In genomic region chr17:78601577-78602190, GRCh38 we compare ENCODE assay signal across 22 cellular contexts. TPM values are rescaled to one million over a fixed set of nuclear protein-coding genes. Genes with fewer than 3 reads are reported as not detected.
A peak's percentile ranks its signal among the peaks of the same experiment; 100 is the strongest.
DNase-seq lines count a peak whose midpoint lies in the region; ATAC-seq, FAIRE-seq and TF ChIP-seq lines count a peak whose summit lies in the region.
"Had no signal": no experiment of that assay in that cellular context is flagged by ENCODE, and none has a peak within 500 bp of the region (broad histone marks: within the 10 kb centered on the region; RNA-seq: fewer than 3 reads in every experiment).

No MANE protein-coding gene starts in this region.

- POLR2A ChIA-PET in HCT116 (lab: Charles Lee) (no interaction called here), WTC11 (lab: Charles Lee) (no interaction called here)

- no peaks in the 10 kb centered on the region for H3K9me2 ChIP-seq in HCT116 (ENCODE audit: insufficient read depth)

- no peaks in the 10 kb centered on the region for H3K9me3 Mint-ChIP-seq in WTC11
- H3K9me3 Mint-ChIP-seq: H9, IgD-negative memory B cell had no signal

- H3K27me3 ChIP-seq in HCT116 (ENCODE audit: insufficient read depth, low read length) (no peaks in the 10 kb centered on the region; the same call in 1 of the 2 replicates), stomach smooth muscle (ENCODE audit: control insufficient read depth in 1 of 2, insufficient read depth in 2 of 2, low read length in 2 of 2) (no peaks in the 10 kb centered on the region)

- no peaks in the 10 kb centered on the region for H4K20me1 ChIP-seq in HCT116 (ENCODE audit: insufficient read depth)

- TF ChIP-seq CTCF in HCT116 (IDR thresholded peaks at IDR 0.05 in 2 of 3, conservative IDR thresholded peaks at IDR 0.05 in 1 of 3; ENCODE audit: borderline replicate concordance in 1 of 3, insufficient read depth in 1 of 3, low read depth in 2 of 3, low read length in 2 of 3) (no peak), WTC11 (IDR thresholded peaks at IDR 0.05) (no peak), kidney (IDR thresholded peaks at IDR 0.05; ENCODE audit: borderline replicate concordance, extremely low read depth, insufficient read depth) (no peak)

- H3K4me1 Mint-ChIP-seq in WTC11 = peaks cover 12% of the 10 kb centered on the region
- H3K4me1 Mint-ChIP-seq: CD4-positive, alpha-beta memory T cell; IgD-negative memory B cell had no signal

- no peaks in the 10 kb centered on the region for H3K4me1 ChIP-seq in HCT116 (ENCODE audit: control insufficient read depth in 1 of 2, insufficient read depth in 2 of 2, low read length in 2 of 2)
- H3K4me1 ChIP-seq in kidney (ENCODE audit: control insufficient read depth in 1 of 2, insufficient read depth in 1 of 2, low read depth in 1 of 2, low read length in 2 of 2) = no peaks in the 10 kb centered on the region
- peaks cover 45% of the 10 kb centered on the region for H3K4me1 ChIP-seq in stomach smooth muscle (ENCODE audit: control insufficient read depth, insufficient read depth, low read length)

- FAIRE-seq in kidney (lab: Jason Lieb, UNC) = no peak
- FAIRE-seq: A204.1, GM12878, GM19239, H1 had no signal

- no peaks in the 10 kb centered on the region for H3K36me3 ChIP-seq in HCT116 (ENCODE audit: control insufficient read depth in 1 of 2, insufficient read depth in 2 of 2, low read length in 2 of 2)
- no peaks in the 10 kb centered on the region for H3K36me3 ChIP-seq in kidney (ENCODE audit: control insufficient read depth in 1 of 2, insufficient read depth in 2 of 2, low read length in 2 of 2)
- no peaks in the 10 kb centered on the region for H3K36me3 ChIP-seq in stomach smooth muscle (ENCODE audit: control insufficient read depth in 2 of 2, insufficient read depth in 2 of 2, low read length in 2 of 2)

- BruUV-seq in HCT116 (replicated peaks; lab: Mats Ljungman, UMichigan) = no TSS peak

- TF ChIP-seq RAD21 in HCT116 (IDR thresholded peaks at IDR 0.05; ENCODE audit: low read depth) = no peak

- no peaks in the 10 kb centered on the region for H3K79me2 ChIP-seq in HCT116 (ENCODE audit: insufficient read depth, low read length)

- H3K27ac Mint-ChIP-seq in WTC11 = no peak overlapping the region
- H3K27ac Mint-ChIP-seq: CD14-positive monocyte; CD4-positive, alpha-beta memory T cell; IgD-negative memory B cell had no signal

- DNase-seq in HCT116 (ENCODE audit: low read depth, low spot score) (no peak), WTC11 (ENCODE audit: low spot score) (no peak), kidney (peak; percentile 22), EL (no peak), NCI-H82 (lab: John Stamatoyannopoulos, UW) (no peak), DMS 273 (lab: John Stamatoyannopoulos, UW; ENCODE audit: unreplicated experiment) (no peak)
- DNase-seq: AML-193; CD4-positive, alpha-beta memory T cell; DMS79 treated with DMSO at 0.1 percent for 48 hours; H9; KBM-7 had no signal

- H3K9me3 ChIP-seq in HCT116 (ENCODE audit: control insufficient read depth in 1 of 2, insufficient read depth in 1 of 2, low read depth in 1 of 2, low read length in 2 of 2) = no peaks in the 10 kb centered on the region
- no peaks in the 10 kb centered on the region for H3K9me3 ChIP-seq in kidney (ENCODE audit: control insufficient read depth in 1 of 2, low read length in 2 of 2)
- no peaks in the 10 kb centered on the region for H3K9me3 ChIP-seq in stomach smooth muscle (ENCODE audit: control insufficient read depth in 2 of 2, low read length in 2 of 2)

- H3K4me3 ChIP-seq in HCT116 (replicated peaks in 1 of 2; ENCODE audit: low read depth in 1 of 2, low read length in 2 of 2) = no peak overlapping the region
- H3K4me3 ChIP-seq in kidney (ENCODE audit: low read length in 2 of 2) = no peak overlapping the region
- no peak overlapping the region for H3K4me3 ChIP-seq in stomach smooth muscle (ENCODE audit: low read length in 2 of 2)
- H3K4me3 ChIP-seq: GM12878 had no signal

- H2AFZ ChIP-seq in HCT116 (ENCODE audit: low read depth, low read length, poor library complexity, severe bottlenecking) = no peak overlapping the region

- no peak overlapping the region for H3K4me2 ChIP-seq in HCT116 (ENCODE audit: low read length)

- H3K27me3 Mint-ChIP-seq in WTC11 (ENCODE audit: low read depth) = no peaks in the 10 kb centered on the region

- intact Hi-C loops in HCT116 (cut with micrococcal nuclease) (no loop called here), kidney (cut with DNase I) (no loop called here)

- no peaks in the 10 kb centered on the region for H3K36me3 Mint-ChIP-seq in WTC11
- H3K36me3 Mint-ChIP-seq: CD4-positive, alpha-beta memory T cell had no signal

- H3K27ac ChIP-seq in HCT116 (ENCODE audit: low read depth, low read length) (no peak overlapping the region), kidney (ENCODE audit: low read depth in 2 of 2, low read length in 2 of 2) (no peak overlapping the region), stomach smooth muscle (ENCODE audit: low read length) (peak overlapping the region; percentile 6)
- H3K27ac ChIP-seq: HL-60 had no signal

- H3K9ac ChIP-seq in HCT116 (ENCODE audit: low read length) (no peak overlapping the region), kidney (ENCODE audit: low read length in 2 of 2) (no peak overlapping the region), stomach smooth muscle (ENCODE audit: low read length in 2 of 2) (no peak overlapping the region)

- ATAC-seq in HCT116 (no peak), WTC11 (no peak)
- ATAC-seq: GM12878 had no signal

- no peak overlapping the region for H3K4me3 Mint-ChIP-seq in WTC11
- H3K4me3 Mint-ChIP-seq: CD14-positive monocyte; CD4-positive, alpha-beta memory T cell; H9; IgD-negative memory B cell had no signal

- CTCF ChIA-PET in HCT116 (lab: Charles Lee) (interaction anchor here (1.4 kb wide), 1 partner anchor 105 kb away, joined by 3 read pairs; no protein-coding TSS in a partner anchor), WTC11 (lab: Charles Lee) (interaction anchor here (0.6 to 1.1 kb wide), 3 partner anchors 105 to 272 kb away, joined by 3 to 6 read pairs (median 3); no protein-coding TSS in a partner anchor)

- TF ChIP-seq POLR2A in HCT116 (IDR thresholded peaks at IDR 0.05; ENCODE audit: borderline replicate concordance, extremely low read depth, insufficient read depth, insufficient read length) = no peak

- RAD21 ChIA-PET in HCT116 (lab: Charles Lee; ENCODE audit: low non-redundant PET in 1 of 2, low total read pairs in 2 of 2, uncharacterized antibody in 2 of 2, unreplicated experiment in 2 of 2) = no interaction called here

TF ChIP-seq in HCT116, 20 proteins besides CTCF, POLR2A, EP300 and RAD21 (continues in another document):
- TF ChIP-seq ZNF274 (IDR thresholded peaks at IDR 0.05; ENCODE audit: low read depth, low read length) = no peak
- TF ChIP-seq SRF (IDR thresholded peaks at IDR 0.05; ENCODE audit: low read depth) = no peak
- no peak for TF ChIP-seq MAX (IDR thresholded peaks at IDR 0.05)
- TF ChIP-seq EZH2phosphoT487 (IDR thresholded peaks at IDR 0.05; ENCODE audit: borderline replicate concordance) = no peak
- peak; percentile 16 for TF ChIP-seq TCF7L2 (IDR thresholded peaks at IDR 0.05; ENCODE audit: borderline replicate concordance, extremely low read depth, insufficient read depth, insufficient read length)
- TF ChIP-seq JUND (IDR thresholded peaks at IDR 0.05) = no peak

TF ChIP-seq in WTC11, 78 proteins besides CTCF, POLR2A, EP300 and RAD21:
- TF ChIP-seq ETV6 (CRISPR knock-in tag; IDR thresholded peaks at IDR 0.05) = no peak
- TF ChIP-seq GABPB1 (CRISPR knock-in tag; IDR thresholded peaks at IDR 0.05) = peak; percentile 84
TF ChIP-seq in WTC11: peak in this region for 1.

RNA-seq across cellular contexts. Expression of gene DNAH17, which starts 24.5 kb away (rescaled TPM):
- total RNA-seq in HCT116 (2021; ENCODE audit: unreplicated experiment) = 0.69 TPM
- 1.4 and 1.6 TPM in 2 replicates for polyA plus RNA-seq in HCT116 (2012)
- total RNA-seq in WTC11 (2021) = 0.73 to 0.94 TPM (median 0.87 TPM) in 3 replicates
- 0.09 TPM for total RNA-seq in kidney
- polyA plus RNA-seq in kidney (ENCODE audit: insufficient read depth, low read depth, low replicate concordance) = 0.17 TPM
- total RNA-seq: G401, HT1080 had no signal
- polyA plus RNA-seq: BJ had no signal
